Comparison of ENCODE assay signal across 8 cellular contexts in the genomic region with DNA sequence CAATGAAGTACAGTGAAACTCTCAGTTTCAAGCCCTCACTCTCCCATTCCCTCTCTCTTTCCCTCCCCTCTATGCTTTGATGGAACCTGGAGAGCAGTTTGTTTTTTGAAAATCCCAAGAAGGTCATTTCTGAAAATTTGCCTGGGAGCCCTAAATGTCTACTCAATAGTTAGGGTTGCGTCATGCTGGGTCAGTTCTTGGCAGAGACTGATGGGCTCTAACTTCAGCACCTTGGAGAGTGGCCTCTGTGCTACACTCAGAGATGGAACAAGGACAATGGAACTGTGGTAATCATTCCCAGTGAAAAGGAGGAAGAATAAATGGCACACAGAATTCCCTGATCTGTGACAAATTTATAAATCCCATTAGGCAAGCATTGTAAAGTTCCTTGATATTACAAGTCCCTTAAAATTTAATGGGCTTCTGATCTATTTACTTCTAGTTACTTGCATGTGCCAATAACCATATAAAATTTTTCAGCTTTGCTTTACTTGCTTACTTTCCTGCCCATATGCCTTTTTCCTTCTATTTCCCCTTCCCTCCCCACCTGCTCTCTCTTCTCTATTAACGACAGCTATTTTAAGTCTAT.
DNase-seq lines count a peak whose midpoint lies in the region; ATAC-seq and TF ChIP-seq lines count a peak whose summit lies in the region.

No MANE protein-coding gene starts in this region.

- DNase-seq in AML-193 (lab: John Stamatoyannopoulos, UW) (peak; percentile 18 to 46), HuH-7.5 (ENCODE audit: low spot score) (peak; percentile 12), astrocyte of the cerebellum (ENCODE audit: low read depth) (peak; percentile 2), kidney tubule cell (ENCODE audit: low spot score) (peak; percentile 39), T-helper 9 cell (no peak), NCI-H146 treated with DMSO at 0.1 percent for 48 hours (lab: John Stamatoyannopoulos, UW; ENCODE audit: unreplicated experiment) (no peak), NCI-H774 (lab: John Stamatoyannopoulos, UW) (no peak)

- ATAC-seq in GM21737 (IDR thresholded peaks at IDR 0.05; ENCODE audit: unreplicated experiment), result no peak

- H3K4me3 ChIP-seq in astrocyte of the cerebellum (ENCODE audit: low read depth, low read length), result no peak overlapping the region

- no peak for TF ChIP-seq CTCF in astrocyte of the cerebellum (IDR thresholded peaks at IDR 0.05; ENCODE audit: low read depth, low read length, missing control alignments)

- in situ Hi-C loops in astrocyte of the cerebellum (cut with HindIII; ENCODE audit: low sequenced_read_pairs), result no loop called here

Comparison
In these comparisons a context has a peak if more than half of its experiments do, and no peak if none do; other contexts are left out.
1. DNase-seq: peak in AML-193 (2 of 2), HuH-7.5 (single experiment), astrocyte of the cerebellum (single experiment) and kidney tubule cell (single experiment); none in T-helper 9 cell (single experiment), NCI-H146 treated with DMSO at 0.1 percent for 48 hours (single experiment) and NCI-H774 (single experiment).